16 cellular contexts compared by ENCODE assay signal in the genomic region with DNA sequence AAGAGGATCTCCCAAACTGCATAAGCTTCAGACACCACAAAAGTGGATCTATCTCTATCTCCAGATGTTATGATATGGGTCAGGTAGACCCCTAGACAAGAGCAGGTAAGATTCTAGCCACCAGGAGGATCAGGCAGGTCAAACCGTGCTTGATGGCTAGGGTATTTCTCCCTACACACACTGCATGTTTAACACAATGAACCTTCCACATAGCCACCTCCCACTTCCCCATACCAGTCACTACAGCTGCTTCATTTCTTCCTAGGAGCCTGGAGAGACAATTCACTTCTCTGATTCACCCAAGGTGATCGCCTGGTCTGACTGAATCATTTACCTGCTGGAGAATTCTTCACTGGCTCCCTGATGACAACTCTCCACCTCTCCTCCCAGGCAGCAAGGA.
"Had no signal": no experiment of that assay in that cellular context is flagged by ENCODE, and none has a peak within 500 bp of the region (broad histone marks: within the 10 kb centered on the region; RNA-seq: fewer than 3 reads in every experiment).

No MANE protein-coding gene starts in this region.

- H3K4me1 ChIP-seq: adrenal gland, parathyroid adenoma, transverse colon had no signal

- H3K4me3 ChIP-seq: adrenal gland, cardiac muscle cell, lung, transverse colon had no signal

- H3K36me3 ChIP-seq: adrenal gland, cardiac muscle cell, transverse colon, WERI-Rb-1 had no signal

- H3K4me1 Mint-ChIP-seq: activated CD4-positive, alpha-beta T cell treated with anti-CD3 and anti-CD28 coated beads for 36 hours; activated naive CD4-positive, alpha-beta T cell treated with anti-CD3 and anti-CD28 coated beads, Interleukin-2, amount 50 U/mL, for 24 hours; naive B cell; T-helper 17 cell had no signal

- ATAC-seq: activated CD4-positive, alpha-beta T cell treated with anti-CD3 and anti-CD28 coated beads for 36 hours; left colon; T-helper 17 cell had no signal

- H3K27ac Mint-ChIP-seq: activated CD4-positive, alpha-beta memory T cell treated with anti-CD3 and anti-CD28 coated beads for 36 hours; activated CD4-positive, alpha-beta T cell treated with anti-CD3 and anti-CD28 coated beads for 36 hours; activated naive CD4-positive, alpha-beta T cell treated with anti-CD3 and anti-CD28 coated beads, Interleukin-2, amount 50 U/mL, for 24 hours; activated T-cell treated with anti-CD3 and anti-CD28 coated beads, Interleukin-2, amount 50 U/mL, for 24 hours; naive B cell; T-helper 17 cell had no signal

- H3K79me2 ChIP-seq: parathyroid adenoma had no signal

- H3K27me3 ChIP-seq: adrenal gland, cardiac muscle cell, transverse colon had no signal

- H3K9me3 Mint-ChIP-seq: activated T-cell treated with anti-CD3 and anti-CD28 coated beads, Interleukin-2, amount 50 U/mL, for 24 hours had no signal

- H3K9ac ChIP-seq: parathyroid adenoma had no signal

- H3K27me3 Mint-ChIP-seq: activated CD4-positive, alpha-beta memory T cell treated with anti-CD3 and anti-CD28 coated beads for 36 hours had no signal

- H2AFZ ChIP-seq: parathyroid adenoma had no signal

- H3K27ac ChIP-seq: adrenal gland, cardiac muscle cell, parathyroid adenoma, transverse colon, WERI-Rb-1 had no signal

- H3K4me3 Mint-ChIP-seq: activated CD4-positive, alpha-beta memory T cell treated with anti-CD3 and anti-CD28 coated beads for 36 hours; activated CD4-positive, alpha-beta T cell treated with anti-CD3 and anti-CD28 coated beads for 36 hours; activated naive CD4-positive, alpha-beta T cell treated with anti-CD3 and anti-CD28 coated beads, Interleukin-2, amount 50 U/mL, for 24 hours; activated T-cell treated with anti-CD3 and anti-CD28 coated beads, Interleukin-2, amount 50 U/mL, for 24 hours; naive B cell; T-helper 17 cell had no signal

- DNase-seq: activated CD4-positive, alpha-beta memory T cell treated with anti-CD3 and anti-CD28 coated beads for 36 hours; activated CD4-positive, alpha-beta T cell treated with anti-CD3 and anti-CD28 coated beads for 36 hours; activated T-cell treated with anti-CD3 and anti-CD28 coated beads, Interleukin-2, amount 50 U/mL, for 24 hours; adrenal gland; hypothalamus; left colon; naive B cell; stimulated activated CD4-positive, alpha-beta T cell treated with anti-CD3 and anti-CD28 coated beads, Interleukin-4, amount 100 ng/mL, for 24 hours; stimulated activated naive CD4-positive, alpha-beta T cell; T-helper 17 cell; transverse colon; WERI-Rb-1 had no signal

- H3K9me3 ChIP-seq: adrenal gland, transverse colon had no signal

- H3K36me3 Mint-ChIP-seq: activated CD4-positive, alpha-beta memory T cell treated with anti-CD3 and anti-CD28 coated beads for 36 hours; activated naive CD4-positive, alpha-beta T cell treated with anti-CD3 and anti-CD28 coated beads, Interleukin-2, amount 50 U/mL, for 24 hours had no signal
